Comparison of ENCODE assay signal across 17 cellular contexts in the genomic region with DNA sequence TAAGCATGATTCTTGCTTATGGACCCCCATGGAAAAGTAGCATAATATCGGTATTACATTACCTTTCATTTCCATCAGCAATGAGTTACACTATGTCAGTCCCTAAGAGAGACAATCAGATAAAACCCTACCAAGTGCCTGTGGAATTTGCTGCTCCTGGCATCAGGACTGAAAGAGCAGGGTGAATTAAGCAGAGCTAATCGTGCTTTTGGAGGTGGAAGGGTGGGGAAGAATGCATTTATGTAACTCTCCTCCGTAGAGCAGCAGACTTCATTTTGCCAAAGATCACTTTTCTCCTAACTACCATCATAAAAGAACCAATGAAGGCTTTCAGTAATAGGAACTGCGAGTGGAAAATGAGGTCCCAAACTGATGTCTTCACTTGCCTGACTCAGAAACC.
DNase-seq lines count a peak whose midpoint lies in the region; ATAC-seq, FAIRE-seq and TF ChIP-seq lines count a peak whose summit lies in the region.
"Had no signal": no experiment of that assay in that cellular context is flagged by ENCODE, and none has a peak within 500 bp of the region (broad histone marks: within the 10 kb centered on the region; RNA-seq: fewer than 3 reads in every experiment).

No MANE protein-coding gene starts in this region.

- POLR2A ChIA-PET in SK-N-SH (lab: Yijun Ruan, JAX) = no interaction called here
- POLR2A ChIA-PET in PC-3 (lab: Charles Lee; ENCODE audit: unreplicated experiment) = no interaction called here

- H3K4me3 ChIP-seq in SK-N-SH (ENCODE audit: low read depth in 2 of 2, low read length in 1 of 2) (no peak overlapping the region), bronchial epithelial cell (ENCODE audit: low read depth, low read length) (no peak overlapping the region), hepatocyte (no peak overlapping the region), thyroid gland (replicated peaks in 1 of 3) (no peak overlapping the region), ascending aorta (no peak overlapping the region), PC-3 (ENCODE audit: low read length) (no peak overlapping the region)

- H2AFZ ChIP-seq in SK-N-SH (ENCODE audit: low read depth) = no peak overlapping the region
- H2AFZ ChIP-seq in hepatocyte = no peak overlapping the region
- no peak overlapping the region for H2AFZ ChIP-seq in PC-3 (ENCODE audit: low read length)

- no peak for ATAC-seq in PC-3
- ATAC-seq: HepG2 had no signal

- H3K79me2 ChIP-seq in SK-N-SH (ENCODE audit: insufficient read depth) (no peaks in the 10 kb centered on the region), hepatocyte (no peaks in the 10 kb centered on the region), PC-3 (ENCODE audit: low read length) (no peaks in the 10 kb centered on the region)

- CTCF ChIA-PET in SK-N-SH (lab: Yijun Ruan, JAX) = no interaction called here
- CTCF ChIA-PET in PC-3 (lab: Charles Lee) = no interaction called here

- H3K27ac ChIP-seq in SK-N-SH (ENCODE audit: low read depth in 2 of 2, low read length in 1 of 2) (peak overlapping the region in 1 of 2 experiments; percentile 53; a peak in 1 of 4 replicates), hepatocyte (peak overlapping the region; percentile 14), thyroid gland (peak overlapping the region; percentile 76 to 96 (median 89)), ascending aorta (no peak overlapping the region), PC-3 (ENCODE audit: low read length) (no peak overlapping the region)

- no peak overlapping the region for H3K4me2 ChIP-seq in SK-N-SH
- H3K4me2 ChIP-seq in hepatocyte = no peak overlapping the region
- H3K4me2 ChIP-seq in PC-3 (ENCODE audit: low read length) = no peak overlapping the region

- TF ChIP-seq CTCF in SK-N-SH (IDR thresholded peaks at IDR 0.05) (no peak), bronchial epithelial cell (IDR thresholded peaks at IDR 0.05; ENCODE audit: insufficient read depth, low read length, severe bottlenecking) (no peak), hepatocyte (IDR thresholded peaks at IDR 0.05; ENCODE audit: poor library complexity) (no peak), thyroid gland (IDR thresholded peaks at IDR 0.05) (no peak), ascending aorta (IDR thresholded peaks at IDR 0.05) (no peak), PC-3 (conservative IDR thresholded peaks at IDR 0.05; ENCODE audit: low read depth, low read length) (no peak)

- H3K4me1 ChIP-seq in SK-N-SH (ENCODE audit: control insufficient read depth in 1 of 2, insufficient read depth in 2 of 2, low read depth in 1 of 2, low read length in 1 of 2) (peaks cover 0 to 24% of the 10 kb centered on the region in 2 experiments; a peak in 2 of 4 replicates), hepatocyte (ENCODE audit: insufficient read depth) (peaks cover 21% of the 10 kb centered on the region), thyroid gland (peaks cover 22 to 23% of the 10 kb centered on the region in 2 donors), ascending aorta (peaks cover 0 to 9% of the 10 kb centered on the region in 2 donors), PC-3 (ENCODE audit: insufficient read depth, low read length) (no peaks in the 10 kb centered on the region)
- H3K4me1 ChIP-seq: Caco-2 had no signal

- no peaks in the 10 kb centered on the region for H3K36me3 ChIP-seq in SK-N-SH (replicated peaks in 1 of 2; ENCODE audit: control insufficient read depth in 1 of 2, insufficient read depth in 2 of 2, low read length in 1 of 2)
- no peaks in the 10 kb centered on the region for H3K36me3 ChIP-seq in bronchial epithelial cell (ENCODE audit: control insufficient read depth, insufficient read depth, low read length)
- no peaks in the 10 kb centered on the region for H3K36me3 ChIP-seq in hepatocyte (replicated peaks; ENCODE audit: insufficient read depth, low read depth)
- H3K36me3 ChIP-seq in thyroid gland = no peaks in the 10 kb centered on the region
- no peaks in the 10 kb centered on the region for H3K36me3 ChIP-seq in ascending aorta
- no peaks in the 10 kb centered on the region for H3K36me3 ChIP-seq in PC-3 (ENCODE audit: low read depth, low read length)

- H3K27me3 ChIP-seq in SK-N-SH (ENCODE audit: insufficient read depth) (no peaks in the 10 kb centered on the region), bronchial epithelial cell (ENCODE audit: control insufficient read depth, insufficient read depth, low read length) (no peaks in the 10 kb centered on the region), hepatocyte (no peaks in the 10 kb centered on the region), thyroid gland (no peaks in the 10 kb centered on the region), ascending aorta (no peaks in the 10 kb centered on the region), PC-3 (ENCODE audit: low read length) (peaks cover 16% of the 10 kb centered on the region)

- peak; percentile 21 for DNase-seq in SK-N-SH
- no peak for DNase-seq in bronchial epithelial cell (ENCODE audit: low read depth)
- DNase-seq in hepatocyte (ENCODE audit: low spot score) = no peak
- no peak for DNase-seq in thyroid gland
- no peak for DNase-seq in retina
- DNase-seq in ascending aorta (ENCODE audit: low spot score in 2 of 2) = no peak
- no peak for DNase-seq in PC-3
- DNase-seq: ACHN; Caco-2; CD4-positive, alpha-beta T cell; DMS79 treated with DMSO at 0.1 percent for 48 hours; GF-D8; GOT3; H9 had no signal

- H3F3A ChIP-seq in SK-N-SH (replicated peaks; ENCODE audit: insufficient read depth) (no peaks in the 10 kb centered on the region), PC-3 (ENCODE audit: low read length, unreplicated experiment) (no peaks in the 10 kb centered on the region)

- H4K20me1 ChIP-seq in SK-N-SH (ENCODE audit: insufficient read depth) (no peaks in the 10 kb centered on the region), hepatocyte (ENCODE audit: insufficient read depth, poor library complexity, severe bottlenecking) (no peaks in the 10 kb centered on the region), PC-3 (ENCODE audit: low read length) (no peaks in the 10 kb centered on the region)

- H3K9me2 ChIP-seq in SK-N-SH = no peaks in the 10 kb centered on the region
- no peaks in the 10 kb centered on the region for H3K9me2 ChIP-seq in hepatocyte (replicated peaks; ENCODE audit: insufficient read depth)
- no peaks in the 10 kb centered on the region for H3K9me2 ChIP-seq in PC-3 (replicated peaks; ENCODE audit: low read length)

- intact Hi-C loops in thyroid gland (cut with DNase I) (no loop called here), ascending aorta (cut with DNase I) (no loop called here), PC-3 (cut with micrococcal nuclease) (no loop called here)

- H3K9ac ChIP-seq in SK-N-SH (no peak overlapping the region), PC-3 (ENCODE audit: low read length) (no peak overlapping the region)

- TF ChIP-seq EP300 in SK-N-SH (IDR thresholded peaks at IDR 0.05; ENCODE audit: borderline replicate concordance in 1 of 2, low read depth in 1 of 2, low read length in 1 of 2) = no peak

- no TSS peak for BruUV-seq in PC-3 (replicated peaks; lab: Mats Ljungman, UMichigan)

- whole genome bisulfite sequencing in SK-N-SH (ENCODE audit: low lambda C conversion rate) = 10% methylated on average over 4 of the region's 4 CpGs
- WGBS in hepatocyte (ENCODE audit: low lambda C conversion rate, missing lambda C conversion rate) = 61% methylated on average over 4 of the region's 4 CpGs
- 51% methylated on average over 4 of the region's 4 CpGs for WGBS in thyroid gland, 2 donors

- peak; percentile 89 for FAIRE-seq in bronchial epithelial cell (lab: Jason Lieb, UNC)
- FAIRE-seq: A204.1, D721Med, HepG2 had no signal

- TF ChIP-seq POLR2A in thyroid gland (IDR thresholded peaks at IDR 0.05) = no peak

- H3K9me3 ChIP-seq in SK-N-SH (no peaks in the 10 kb centered on the region), hepatocyte (ENCODE audit: low read depth) (no peaks in the 10 kb centered on the region), thyroid gland (no peaks in the 10 kb centered on the region), ascending aorta (no peaks in the 10 kb centered on the region), PC-3 (ENCODE audit: low read length) (no peaks in the 10 kb centered on the region)
- H3K9me3 ChIP-seq: Caco-2 had no signal

- TF ChIP-seq RAD21 in SK-N-SH (IDR thresholded peaks at IDR 0.05; ENCODE audit: low read length) = no peak

TF ChIP-seq in SK-N-SH, 30 proteins besides CTCF, POLR2A, EP300 and RAD21:
- TF ChIP-seq PBX3 (IDR thresholded peaks at IDR 0.05) = no peak
- peak; percentile 32; the same call in 1 of the 2 replicates for TF ChIP-seq GATA2 (CRISPR knock-in tag; IDR thresholded peaks at IDR 0.05)

Comparison
In these comparisons a context has a peak if more than half of its experiments do, and no peak if none do; other contexts are left out.
1. H3K27ac ChIP-seq: peak in hepatocyte (single experiment) and thyroid gland (3 of 3); none in ascending aorta (0 of 2) and PC-3 (single experiment).